Comparison of ENCODE assay signal across 8 cellular contexts in the genomic region with DNA sequence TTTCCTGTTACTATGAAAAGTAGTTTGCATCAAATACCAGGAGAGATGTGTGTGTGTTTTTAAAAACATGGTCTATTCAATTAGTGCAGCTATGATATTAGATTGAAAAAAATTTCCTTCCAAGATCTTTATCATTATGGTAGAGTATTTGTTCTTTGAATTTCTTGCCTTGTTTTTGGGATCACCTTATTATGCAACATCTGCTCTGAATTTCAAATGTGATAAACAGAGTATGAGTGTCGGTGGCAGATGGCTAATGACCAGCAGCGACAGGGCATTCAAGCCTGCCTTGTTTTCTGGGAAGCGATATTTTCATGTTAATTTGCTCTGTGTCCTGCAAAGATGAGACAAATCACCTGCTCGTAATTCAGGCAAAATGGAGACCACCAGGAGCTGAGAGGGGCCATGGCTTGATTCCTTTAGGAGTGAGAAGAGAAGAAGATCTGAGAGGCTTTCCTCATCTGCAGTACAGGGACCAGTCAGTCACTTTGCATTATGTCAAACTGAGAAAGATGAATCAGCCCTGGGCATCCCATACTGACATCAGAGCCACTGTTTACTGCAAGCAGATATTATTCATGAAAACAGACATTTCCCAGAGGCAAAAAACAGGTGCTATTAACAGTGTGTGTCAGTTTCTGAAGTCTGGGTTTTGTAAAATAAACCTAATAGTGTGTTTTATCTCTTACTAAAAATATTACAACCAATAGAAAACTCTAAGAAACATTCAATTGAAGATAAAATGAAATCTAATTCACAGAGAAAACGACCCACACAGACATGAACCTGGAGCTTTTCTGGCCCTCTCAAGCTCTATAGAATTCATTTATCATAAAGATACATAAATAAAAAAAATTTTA.
DNase-seq lines count a peak whose midpoint lies in the region; ATAC-seq and TF ChIP-seq lines count a peak whose summit lies in the region.

No MANE protein-coding gene starts in this region.

- H3K9me3 Mint-ChIP-seq in WTC11: no peaks in the 10 kb centered on the region

- H3K4me3 Mint-ChIP-seq in WTC11: peak overlapping the region; percentile 24

- peak; percentile 96 for DNase-seq in DMS 273 treated with DMSO at 0.1 percent for 48 hours (lab: John Stamatoyannopoulos, UW)
- no peak for DNase-seq in WTC11 (ENCODE audit: low spot score)
- peak; percentile 16 for DNase-seq in iPS-NIHi11 (ENCODE audit: low spot score)
- DNase-seq in GM03348 (ENCODE audit: low spot score): no peak
- DNase-seq in dermis blood vessel endothelial cell: no peak
- no peak for DNase-seq in occipital lobe (lab: John Stamatoyannopoulos, UW)

- ATAC-seq in GM19395 (IDR thresholded peaks at IDR 0.05; ENCODE audit: unreplicated experiment) (peak; percentile 89), HG03354 (IDR thresholded peaks at IDR 0.05; ENCODE audit: poor library complexity, severe bottlenecking, unreplicated experiment) (peak; percentile 85), WTC11 (peak; percentile 38)

- peak overlapping the region; percentile 95 for H3K27ac Mint-ChIP-seq in WTC11

- H3K36me3 Mint-ChIP-seq in WTC11: no peaks in the 10 kb centered on the region

- POLR2A ChIA-PET in WTC11 (lab: Charles Lee): no interaction called here

- H3K27me3 Mint-ChIP-seq in WTC11 (ENCODE audit: low read depth): no peaks in the 10 kb centered on the region; the same call in 1 of the 2 replicates

- peaks cover 80% of the 10 kb centered on the region for H3K4me1 Mint-ChIP-seq in WTC11

- no peak for TF ChIP-seq CTCF in WTC11 (IDR thresholded peaks at IDR 0.05)

- CTCF ChIA-PET in WTC11 (lab: Charles Lee): interaction anchor here (0.5 to 1.4 kb wide), 2 partner anchors 64 to 68 kb away, joined by 3 to 4 read pairs; partner anchors contain the start of gene CDK6

TF ChIP-seq in WTC11, 78 proteins besides CTCF, POLR2A, EP300 and RAD21:
- no peak for TF ChIP-seq E2F1 (CRISPR knock-in tag; IDR thresholded peaks at IDR 0.05)
- TF ChIP-seq TEAD1 (CRISPR knock-in tag; IDR thresholded peaks at IDR 0.05): peak; percentile 64; the same call in 1 of the 2 replicates

Comparison
In these comparisons a context has a peak if more than half of its experiments do, and no peak if none do; other contexts are left out.
1. DNase-seq: peak in DMS 273 treated with DMSO at 0.1 percent for 48 hours (single experiment) and iPS-NIHi11 (single experiment); none in WTC11 (single experiment), GM03348 (single experiment), dermis blood vessel endothelial cell (single experiment) and occipital lobe (single experiment).
2. ATAC-seq: peak in every context shown above with its lines; median percentile 89 in GM19395; 85 in HG03354; 38 in WTC11.